In the genomic region with DNA sequence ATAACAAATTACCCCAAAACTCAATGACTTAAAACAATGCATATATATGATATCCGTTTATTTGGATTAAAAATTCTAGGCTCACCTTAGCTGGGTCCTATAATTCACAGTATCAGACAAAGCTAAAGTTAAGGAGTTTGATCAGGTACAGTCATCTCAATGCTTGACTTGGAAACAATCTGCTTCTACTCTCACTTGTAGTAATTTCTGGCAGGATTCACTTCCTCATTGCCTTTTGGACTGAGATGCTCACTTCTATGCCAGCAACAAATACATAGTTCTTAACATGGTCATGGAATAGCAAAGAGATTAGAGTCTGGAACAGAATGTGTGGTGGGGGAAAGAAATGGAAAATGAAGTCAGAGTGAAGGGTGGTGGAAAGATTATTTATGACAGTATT, we compare ENCODE assay signal across 28 cellular contexts.
"Had no signal": no experiment of that assay in that cellular context is flagged by ENCODE, and none has a peak within 500 bp of the region (broad histone marks: within the 10 kb centered on the region; RNA-seq: fewer than 3 reads in every experiment).

No MANE protein-coding gene starts in this region.

- H3K27ac ChIP-seq: adrenal gland, esophagus squamous epithelium, gastrocnemius medialis, left ventricle myocardium inferior, right lobe of liver, skin epidermis, suprapubic skin, tibial artery, WERI-Rb-1 had no signal

- H3K4me1 Mint-ChIP-seq: activated naive CD8-positive, alpha-beta T cell treated with anti-CD3 and anti-CD28 coated beads for 36 hours had no signal

- H3K27ac Mint-ChIP-seq: activated naive CD4-positive, alpha-beta T cell treated with anti-CD3 and anti-CD28 coated beads for 36 hours; activated naive CD8-positive, alpha-beta T cell treated with anti-CD3 and anti-CD28 coated beads for 36 hours; natural killer cell treated with Interleukin-12 subunit alpha and Interleukin-12 subunit beta and Interleukin-15 and Interleukin-18, amount 100 ng/mL, for 72 hours; T-helper 2 cell treated with Interferon-gamma antibody and Interleukin-4, amounts not matched to agents 5 μg/mL and 100 μg/mL, for 36 hours had no signal

- H3K9me3 ChIP-seq: adrenal gland, esophagus squamous epithelium, gastrocnemius medialis, left ventricle myocardium inferior, mucosa of descending colon, right lobe of liver, suprapubic skin, tibial artery had no signal

- H3K36me3 Mint-ChIP-seq: activated naive CD8-positive, alpha-beta T cell treated with anti-CD3 and anti-CD28 coated beads for 36 hours had no signal

- H3K4me3 Mint-ChIP-seq: activated naive CD4-positive, alpha-beta T cell treated with anti-CD3 and anti-CD28 coated beads for 36 hours; activated naive CD8-positive, alpha-beta T cell treated with anti-CD3 and anti-CD28 coated beads for 36 hours; natural killer cell treated with Interleukin-12 subunit alpha and Interleukin-12 subunit beta and Interleukin-15 and Interleukin-18, amount 100 ng/mL, for 72 hours; T-helper 2 cell treated with Interferon-gamma antibody and Interleukin-4, amounts not matched to agents 5 μg/mL and 100 μg/mL, for 36 hours had no signal

- H3K36me3 ChIP-seq: adrenal gland, esophagus squamous epithelium, gastrocnemius medialis, left ventricle myocardium inferior, right lobe of liver, suprapubic skin, tibial artery, WERI-Rb-1 had no signal

- ATAC-seq: activated CD4-positive, CD25-positive, alpha-beta regulatory T cell treated with anti-CD3 and anti-CD28 coated beads, Interleukin-2, amount 50 U/mL, for 24 hours; gastrocnemius medialis; mucosa of descending colon; natural killer cell treated with Interleukin-12 subunit alpha and Interleukin-12 subunit beta and Interleukin-15 and Interleukin-18, amount 100 ng/mL, for 72 hours; right lobe of liver had no signal

- H3K4me3 ChIP-seq: adrenal gland, esophagus squamous epithelium, gastrocnemius medialis, left ventricle myocardium inferior, mucosa of descending colon, right lobe of liver, skin epidermis, suprapubic skin, tibial artery had no signal

- DNase-seq: activated CD4-positive, alpha-beta T cell treated with anti-CD3 and anti-CD28 coated beads for 48 hours; activated CD4-positive, alpha-beta T cell treated with anti-CD3 and anti-CD28 coated beads, Interleukin-2, amount 50 U/mL, for 48 hours; activated CD8-positive, alpha-beta memory T cell treated with anti-CD3 and anti-CD28 coated beads for 24 hours; activated effector memory CD4-positive, alpha-beta T cell treated with anti-CD3 and anti-CD28 coated beads, Interleukin-2, amount 50 U/mL, for 16 hours; activated naive CD4-positive, alpha-beta T cell treated with anti-CD3 and anti-CD28 coated beads for 36 hours; activated naive CD8-positive, alpha-beta T cell treated with anti-CD3 and anti-CD28 coated beads for 36 hours; adrenal gland; aorta; caudate nucleus; dermis blood vessel endothelial cell; effector CD4-positive, alpha-beta T cell; esophagus squamous epithelium; gastrocnemius medialis; glutamatergic neuron; left ventricle myocardium inferior; mucosa of descending colon; right lobe of liver; stimulated activated CD4-positive, alpha-beta T cell treated with anti-CD3 and anti-CD28 coated beads, Interleukin-12 subunit alpha, Interleukin-12 subunit beta, amount 100 ng/mL, for 4 hours; stimulated activated CD4-positive, alpha-beta T cell treated with anti-CD3 and anti-CD28 coated beads, Interleukin-4, amount 100 ng/mL, for 24 hours; stimulated activated naive CD4-positive, alpha-beta T cell; T-helper 1 cell; tibial artery; WERI-Rb-1 had no signal

- H3K4me1 ChIP-seq: adrenal gland, esophagus squamous epithelium, gastrocnemius medialis, left ventricle myocardium inferior, right lobe of liver, suprapubic skin, tibial artery had no signal

- H3K27me3 ChIP-seq: adrenal gland, esophagus squamous epithelium, gastrocnemius medialis, right lobe of liver, suprapubic skin, tibial artery had no signal

- H3K27me3 Mint-ChIP-seq: activated naive CD8-positive, alpha-beta T cell treated with anti-CD3 and anti-CD28 coated beads for 36 hours; natural killer cell treated with Interleukin-12 subunit alpha and Interleukin-12 subunit beta and Interleukin-15 and Interleukin-18, amount 100 ng/mL, for 72 hours had no signal
